ENCODE assay signal across 13 cellular contexts in the genomic region with DNA sequence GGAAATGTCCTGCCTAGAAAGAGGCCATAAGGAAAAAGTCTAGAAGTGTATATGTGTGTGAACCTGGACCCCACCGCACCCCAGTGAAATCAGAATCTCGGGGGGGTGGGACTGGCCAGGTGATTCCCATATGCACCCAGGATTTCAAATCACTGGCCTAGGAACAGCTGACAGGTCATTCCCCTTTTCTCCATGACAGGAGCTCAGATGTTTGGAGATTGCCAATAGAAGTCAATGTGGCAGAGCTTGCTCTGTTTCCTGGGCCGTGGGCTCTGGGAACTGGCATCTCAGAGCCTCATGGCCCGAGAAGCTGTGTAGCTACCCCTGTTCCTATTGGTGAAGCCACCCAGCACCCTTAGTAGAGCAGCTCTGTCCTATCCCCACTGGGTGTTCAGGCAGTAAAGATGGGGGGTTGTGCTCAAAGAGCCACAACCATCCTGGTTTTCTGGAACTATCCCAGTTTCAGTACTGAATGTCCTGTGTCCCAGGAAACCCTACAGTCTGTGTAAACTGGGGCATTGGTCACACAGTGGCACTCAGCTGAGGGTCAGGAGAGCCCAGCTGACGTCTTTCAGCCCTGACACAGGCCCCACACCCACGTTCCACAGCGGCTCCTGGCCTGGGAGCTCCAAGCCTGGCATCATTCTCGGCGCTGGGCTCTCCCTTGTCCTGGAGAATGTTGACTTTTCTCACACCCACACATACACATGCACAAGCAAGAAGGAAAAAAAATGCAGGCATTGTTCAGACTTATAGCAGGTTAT. TPM values are rescaled to one million over a fixed set of nuclear protein-coding genes. Genes with fewer than 3 reads are reported as not detected.
A peak's percentile ranks its signal among the peaks of the same experiment; 100 is the strongest.
DNase-seq lines count a peak whose midpoint lies in the region; ATAC-seq and TF ChIP-seq lines count a peak whose summit lies in the region.
"Had no signal": no experiment of that assay in that cellular context is flagged by ENCODE, and none has a peak within 500 bp of the region (broad histone marks: within the 10 kb centered on the region; RNA-seq: fewer than 3 reads in every experiment).

No MANE protein-coding gene starts in this region.

- H3K27me3 ChIP-seq in right atrium auricular region (no peaks in the 10 kb centered on the region), sigmoid colon (no peaks in the 10 kb centered on the region)

- H3K27ac ChIP-seq in right atrium auricular region (peak overlapping the region; percentile 80 to 84), sigmoid colon (peak overlapping the region in 3 of 4 donors; percentile 42 to 76 (median 70))
- H3K27ac ChIP-seq: neural progenitor cell had no signal

- WGBS in sigmoid colon, 2 donors, result 46 to 75% methylated on average over 9 of the region's 9 CpGs

- H3K36me3 ChIP-seq in right atrium auricular region, result no peaks in the 10 kb centered on the region
- no peaks in the 10 kb centered on the region for H3K36me3 ChIP-seq in sigmoid colon
- H3K36me3 ChIP-seq: neural progenitor cell had no signal

- DNase-seq in DMS53 treated with DMSO at 0.1 percent for 48 hours (lab: John Stamatoyannopoulos, UW; ENCODE audit: unreplicated experiment) (peak; percentile 70), astrocyte of the spinal cord (ENCODE audit: low read depth, low spot score) (peak; percentile 45), right atrium auricular region (ENCODE audit: low spot score) (peak; percentile 84), sigmoid colon (no peak), LoVo (ENCODE audit: low spot score) (no peak), glomerular visceral epithelial cell (ENCODE audit: extremely low spot score) (no peak), HCEC 1CT (no peak)
- DNase-seq: activated T-cell treated with anti-CD3 and anti-CD28 coated beads for 4 hours, DMS 273 treated with DMSO at 0.1 percent for 48 hours, NCI-H2171 had no signal

- TF ChIP-seq CTCF in astrocyte of the spinal cord (IDR thresholded peaks at IDR 0.05; ENCODE audit: low read depth, low read length) (no peak), right atrium auricular region (IDR thresholded peaks at IDR 0.05) (no peak), sigmoid colon (IDR thresholded peaks at IDR 0.05) (no peak)

- no peak for ATAC-seq in GM18858 (IDR thresholded peaks at IDR 0.05; ENCODE audit: unreplicated experiment)
- ATAC-seq: esophagus mucosa had no signal

- peaks cover 0 to 48% of the 10 kb centered on the region in 2 donors for H3K4me1 ChIP-seq in right atrium auricular region
- H3K4me1 ChIP-seq in sigmoid colon, result peaks cover 0 to 5% (median 0%) of the 10 kb centered on the region in 4 donors

- H3K9me3 ChIP-seq in right atrium auricular region (no peaks in the 10 kb centered on the region), sigmoid colon (no peaks in the 10 kb centered on the region)

- TF ChIP-seq EP300 in sigmoid colon (IDR thresholded peaks at IDR 0.05), result peak in 2 of 4 donors; percentile 42 to 65

- intact Hi-C loops in sigmoid colon (cut with DNase I), result no loop called here

- H3K4me3 ChIP-seq in astrocyte of the spinal cord (ENCODE audit: low read depth, low read length), result no peak overlapping the region
- no peak overlapping the region for H3K4me3 ChIP-seq in right atrium auricular region
- no peak overlapping the region for H3K4me3 ChIP-seq in sigmoid colon
- H3K4me3 ChIP-seq: neural progenitor cell had no signal

- in situ Hi-C loops in astrocyte of the spinal cord (cut with HindIII; ENCODE audit: low sequenced_read_pairs), result no loop called here

- no peak for TF ChIP-seq POLR2A in sigmoid colon (IDR thresholded peaks at IDR 0.05)

RNA-seq across cellular contexts. Expression of a gene that starts 18.9 kb away (rescaled TPM):
- total RNA-seq in right atrium auricular region (1 to 10 TPM in 1 of 2 donors, not detected in 1; 1.4 TPM), sigmoid colon (1 to 10 TPM in 1 of 4 donors, not detected in 3; 1.6 TPM)
- 10 to 100 TPM in 1 of 3 donors, 1 to 10 TPM in 2; 2.4 to 13.9 (median 4.2) TPM for polyA plus RNA-seq in sigmoid colon

RNA-seq across cellular contexts. Expression of a gene that starts 40.8 kb away (rescaled TPM):
- total RNA-seq in right atrium auricular region (100 to 1,000 TPM in 1 of 2 donors, 10 to 100 TPM in 1; 35.1 to 116 TPM), sigmoid colon (10 to 100 TPM; 12.4 to 20.6 (median 18.1) TPM)
- polyA plus RNA-seq in sigmoid colon, result 1 to 10 TPM; 1.6 to 9.4 (median 6.6) TPM

RNA-seq across cellular contexts. Expression of a gene that starts 45.0 kb away (rescaled TPM):
- total RNA-seq in right atrium auricular region (under 1 TPM in 1 of 2 donors, not detected in 1; 0.15 TPM), sigmoid colon (not detected)
- 10 to 100 TPM in 1 of 3 donors, under 1 TPM in 1, not detected in 1; 0.57 to 23.4 TPM for polyA plus RNA-seq in sigmoid colon

Comparison
In these comparisons a context has a peak if more than half of its experiments do, and no peak if none do; other contexts are left out.
1. DNase-seq: peak in DMS53 treated with DMSO at 0.1 percent for 48 hours (single experiment), astrocyte of the spinal cord (single experiment) and right atrium auricular region (single experiment); none in sigmoid colon (single experiment), LoVo (single experiment), glomerular visceral epithelial cell (single experiment) and HCEC 1CT (single experiment).